In genomic region chr18:31633416-31634330, GRCh38 we compare ENCODE assay signal across 14 cellular contexts. TPM values are rescaled to one million over a fixed set of nuclear protein-coding genes. Genes with fewer than 3 reads are reported as not detected.
A peak's percentile ranks its signal among the peaks of the same experiment; 100 is the strongest.
DNase-seq lines count a peak whose midpoint lies in the region; ATAC-seq lines count a peak whose summit lies in the region.
"Had no signal": no experiment of that assay in that cellular context is flagged by ENCODE, and none has a peak within 500 bp of the region (broad histone marks: within the 10 kb centered on the region; RNA-seq: fewer than 3 reads in every experiment).

No MANE protein-coding gene starts in this region.

- H3K9ac ChIP-seq in BLaER1: no peak overlapping the region

- ATAC-seq in GM19351 (IDR thresholded peaks at IDR 0.05; ENCODE audit: unreplicated experiment) (peak; percentile 5), HG02852 (IDR thresholded peaks at IDR 0.05; ENCODE audit: unreplicated experiment) (peak; percentile 12)
- ATAC-seq: left cardiac atrium had no signal

- H3K27ac ChIP-seq in BLaER1: peak overlapping the region; percentile 60; the same call in 1 of the 2 replicates
- H3K27ac ChIP-seq: VCaP had no signal

- peak overlapping the region; percentile 78 for H3K4me2 ChIP-seq in BLaER1

- H3K4me1 ChIP-seq in BLaER1: peaks cover 40% of the 10 kb centered on the region

- no peak for DNase-seq in Jurkat, Clone E6-1 (ENCODE audit: low read depth, low spot score)
- DNase-seq in NCI-H1436 treated with DMSO at 0.1 percent for 48 hours (lab: John Stamatoyannopoulos, UW) (no peak), NCI-H1048 (lab: John Stamatoyannopoulos, UW) (no peak), GOT3 (lab: John Stamatoyannopoulos, UW) (no peak)
- DNase-seq in stimulated activated CD4-positive, alpha-beta T cell treated with anti-CD3 and anti-CD28 coated beads, Interleukin-4, amount 100 ng/mL, for 4 hours: no peak
- DNase-seq: activated effector memory CD4-positive, alpha-beta T cell treated with anti-CD3 and anti-CD28 coated beads, Interleukin-2, amount 50 U/mL, for 16 hours; EL; left cardiac atrium; stimulated activated CD4-positive, alpha-beta T cell treated with anti-CD3 and anti-CD28 coated beads, Interleukin-1b, Interleukin-23, amount 100 ng/mL, for 48 hours; substantia nigra had no signal

- no peak overlapping the region for H3K4me3 ChIP-seq in BLaER1
- peak overlapping the region; percentile 21 for H3K4me3 ChIP-seq in Jurkat, Clone E6-1 (ENCODE audit: low read length)

- peaks cover 7% of the 10 kb centered on the region for H3K9me3 ChIP-seq in BLaER1

- no peaks in the 10 kb centered on the region for H3K27me3 ChIP-seq in BLaER1

- no peaks in the 10 kb centered on the region for H4K20me1 ChIP-seq in BLaER1

- H3K36me3 ChIP-seq in BLaER1: peaks cover 13% of the 10 kb centered on the region; the same call in 1 of the 2 replicates

RNA-seq across cellular contexts. Expression of gene TTR, which starts 42.0 kb away (rescaled TPM):
- not detected for polyA plus RNA-seq in Jurkat, Clone E6-1 (2012; ENCODE audit: insufficient read depth, insufficient read length)

RNA-seq across cellular contexts. Expression of gene B4GALT6, which starts 50.7 kb away (rescaled TPM):
- 21.2 TPM for polyA plus RNA-seq in Jurkat, Clone E6-1 (2012; ENCODE audit: insufficient read depth, insufficient read length)
